8 cellular contexts compared by ENCODE assay signal in genomic region chr2:67322361-67323001, GRCh38.
DNase-seq lines count a peak whose midpoint lies in the region; ATAC-seq and TF ChIP-seq lines count a peak whose summit lies in the region.

No MANE protein-coding gene starts in this region.

- H3K36me3 ChIP-seq in Caco-2 (ENCODE audit: control insufficient read depth, insufficient read depth, low read length) (no peaks in the 10 kb centered on the region), tibial nerve (no peaks in the 10 kb centered on the region)

- no peaks in the 10 kb centered on the region for H3K9me3 ChIP-seq in Caco-2
- H3K9me3 ChIP-seq in tibial nerve: no peaks in the 10 kb centered on the region

- no peak overlapping the region for H3K4me3 Mint-ChIP-seq in Caco-2 (ENCODE audit: unreplicated experiment)
- H3K4me3 Mint-ChIP-seq in effector memory CD8-positive, alpha-beta T cell: no peak overlapping the region

- BruUV-seq in Caco-2 (replicated peaks; lab: Mats Ljungman, UMichigan): no TSS peak

- TF ChIP-seq CTCF in Caco-2 (IDR thresholded peaks at IDR 0.05; ENCODE audit: insufficient read depth in 1 of 2, low read depth in 1 of 2, low read length in 1 of 2, severe bottlenecking in 1 of 2, unreplicated experiment in 1 of 2) (peak; percentile 39 to 64), WI38 (IDR thresholded peaks at IDR 0.05; ENCODE audit: low read depth, low read length) (0 out of 2 replicates have a peak, but pooled peaks have one; percentile 36), tibial nerve (IDR thresholded peaks at IDR 0.05) (peak in 3 of 5 experiments; percentile 16 to 33 (median 27)), lower leg skin (IDR thresholded peaks at IDR 0.05) (no peak)

- TF ChIP-seq EP300 in tibial nerve (IDR thresholded peaks at IDR 0.05): no peak

- DNase-seq in Caco-2: peak; percentile 59 to 64
- DNase-seq in LoVo (ENCODE audit: low spot score): peak; percentile 28
- peak; percentile 61 for DNase-seq in iPS-NIHi7 (ENCODE audit: extremely low spot score)
- no peak for DNase-seq in tibial nerve (ENCODE audit: low spot score in 2 of 2)
- no peak for DNase-seq in lower leg skin (ENCODE audit: low spot score in 2 of 2)
- no peak for DNase-seq in effector memory CD8-positive, alpha-beta T cell

- H3K27me3 ChIP-seq in Caco-2 (replicated peaks; ENCODE audit: control insufficient read depth, insufficient read depth, low read length): no peaks in the 10 kb centered on the region
- H3K27me3 ChIP-seq in tibial nerve: no peaks in the 10 kb centered on the region

- ATAC-seq in GM18858 (IDR thresholded peaks at IDR 0.05; ENCODE audit: unreplicated experiment): no peak
- ATAC-seq in effector memory CD8-positive, alpha-beta T cell (replicated peaks): no peak

- no peaks in the 10 kb centered on the region for H3K4me1 Mint-ChIP-seq in Caco-2 (ENCODE audit: low read depth, unreplicated experiment)
- no peaks in the 10 kb centered on the region for H3K4me1 Mint-ChIP-seq in effector memory CD8-positive, alpha-beta T cell (ENCODE audit: low read depth in 2 of 2)

- POLR2A ChIA-PET in Caco-2 (lab: Charles Lee): no interaction called here

- intact Hi-C loops in Caco-2 (cut with micrococcal nuclease; ENCODE audit: unreplicated experiment): loop anchor here (1.0 to 10.0 kb wide), 7 partner anchors 45 to 895 kb away; no protein-coding TSS in a partner anchor
- intact Hi-C loops in lower leg skin (cut with DNase I; ENCODE audit: low total_unique reads): no loop called here

- no peak overlapping the region for H3K27ac ChIP-seq in tibial nerve

- CTCF ChIA-PET in Caco-2 (lab: Charles Lee): no interaction called here

- no peaks in the 10 kb centered on the region for H3K36me3 Mint-ChIP-seq in Caco-2 (ENCODE audit: insufficient read depth, unreplicated experiment)
- H3K36me3 Mint-ChIP-seq in effector memory CD8-positive, alpha-beta T cell (ENCODE audit: insufficient read depth): no peaks in the 10 kb centered on the region

- H3K27me3 Mint-ChIP-seq in Caco-2 (ENCODE audit: insufficient read depth, unreplicated experiment): peaks cover 6% of the 10 kb centered on the region
- H3K27me3 Mint-ChIP-seq in effector memory CD8-positive, alpha-beta T cell: peaks cover 0 to 23% of the 10 kb centered on the region in 2 donors

- no peak for TF ChIP-seq POLR2A in tibial nerve (IDR thresholded peaks at IDR 0.05)
- TF ChIP-seq POLR2A in lower leg skin (IDR thresholded peaks at IDR 0.05): no peak

- H3K9me3 Mint-ChIP-seq in Caco-2 (ENCODE audit: unreplicated experiment): no peaks in the 10 kb centered on the region
- H3K9me3 Mint-ChIP-seq in effector memory CD8-positive, alpha-beta T cell: no peaks in the 10 kb centered on the region

- H3K27ac Mint-ChIP-seq in Caco-2 (ENCODE audit: unreplicated experiment): no peak overlapping the region
- H3K27ac Mint-ChIP-seq in effector memory CD8-positive, alpha-beta T cell: no peak overlapping the region

- H3K4me3 ChIP-seq in Caco-2 (ENCODE audit: low read depth, low read length) (no peak overlapping the region), WI38 (ENCODE audit: low read depth, low read length) (no peak overlapping the region), tibial nerve (no peak overlapping the region), lower leg skin (ENCODE audit: low read depth, poor library complexity, severe bottlenecking) (no peak overlapping the region)

- 56% methylated on average over 3 of the region's 3 CpGs for WGBS in tibial nerve, 2 donors
- 49 to 69% methylated on average over 3 of the region's 3 CpGs for WGBS in lower leg skin, 2 donors

- H3K4me1 ChIP-seq in Caco-2 (no peaks in the 10 kb centered on the region), tibial nerve (peaks cover 0 to 19% (median 0%) of the 10 kb centered on the region in 4 donors)

Comparison
In these comparisons a context has a peak if more than half of its experiments do, and no peak if none do; other contexts are left out.
1. DNase-seq: peak in Caco-2 (2 of 2), LoVo (single experiment) and iPS-NIHi7 (single experiment); none in tibial nerve (0 of 2), lower leg skin (0 of 2) and effector memory CD8-positive, alpha-beta T cell (0 of 3).
2. CTCF ChIP-seq: peak in Caco-2 (2 of 2), WI38 (single experiment) and tibial nerve (3 of 5); none in lower leg skin (0 of 3).